In the genomic region with DNA sequence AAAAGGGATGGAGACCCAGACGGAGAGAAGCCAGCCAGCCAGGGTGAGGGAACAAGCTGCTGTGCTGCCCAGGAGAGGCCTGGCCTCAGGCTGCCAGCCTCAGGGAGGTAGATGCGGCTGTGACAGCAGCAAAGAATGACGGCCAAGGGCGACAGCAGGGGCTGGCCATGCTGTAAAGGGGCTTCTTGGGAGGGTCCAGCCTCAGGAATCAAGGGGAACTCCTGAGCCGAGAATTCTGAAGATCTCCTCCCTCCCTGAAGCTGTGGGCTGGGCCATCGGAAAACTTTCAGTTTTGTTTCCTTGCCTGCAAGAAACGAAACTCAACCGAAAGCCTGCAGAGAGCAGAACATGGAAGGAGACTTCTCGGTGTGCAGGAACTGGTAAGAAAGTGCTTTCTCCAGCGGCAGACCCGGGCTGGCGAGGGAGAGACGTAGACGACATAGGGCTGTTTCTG, we compare ENCODE assay signal across 8 cellular contexts. TPM values are rescaled to one million over a fixed set of nuclear protein-coding genes. Genes with fewer than 3 reads are reported as not detected.
DNase-seq lines count a peak whose midpoint lies in the region; ATAC-seq and TF ChIP-seq lines count a peak whose summit lies in the region.

A gene with protein sequence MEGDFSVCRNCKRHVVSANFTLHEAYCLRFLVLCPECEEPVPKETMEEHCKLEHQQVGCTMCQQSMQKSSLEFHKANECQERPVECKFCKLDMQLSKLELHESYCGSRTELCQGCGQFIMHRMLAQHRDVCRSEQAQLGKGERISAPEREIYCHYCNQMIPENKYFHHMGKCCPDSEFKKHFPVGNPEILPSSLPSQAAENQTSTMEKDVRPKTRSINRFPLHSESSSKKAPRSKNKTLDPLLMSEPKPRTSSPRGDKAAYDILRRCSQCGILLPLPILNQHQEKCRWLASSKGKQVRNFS (plus strand): TSS at position 316 of the 454 bp plus-strand sequence. CDS start 33 bp downstream, at position 349.

- no peaks in the 10 kb centered on the region for H3K27me3 ChIP-seq in naive thymus-derived CD4-positive, alpha-beta T cell (ENCODE audit: control insufficient read depth in 2 of 2, insufficient read depth in 2 of 2, low read length in 2 of 2)
- no peaks in the 10 kb centered on the region for H3K27me3 ChIP-seq in tibial artery

- H3K4me3 ChIP-seq in AG10803 (ENCODE audit: low read length) (peak within 1 kb of the TSS; percentile 76), tibial artery (peak within 1 kb of the TSS; percentile 44 to 51)
- H3K4me3 ChIP-seq in naive thymus-derived CD4-positive, alpha-beta T cell (ENCODE audit: low read length), result peak within 1 kb of the TSS; percentile 90

- POLR2A ChIA-PET in activated CD4-positive, alpha-beta T cell treated with anti-CD3 and anti-CD28 coated beads, Interleukin-2, amount 10 ng/mL, durations not matched to agents 7 days and 5 days (lab: Charles Lee), result interaction anchor here (1.2 kb wide), 1 partner anchor 14 kb away, joined by 5 read pairs; no protein-coding TSS in a partner anchor
- POLR2A ChIA-PET in naive thymus-derived CD4-positive, alpha-beta T cell (lab: Charles Lee), result interaction anchor here (1.5 kb wide), 1 partner anchor 15 kb away, joined by 3 read pairs; no protein-coding TSS in a partner anchor

- in situ Hi-C loops in endometrial microvascular endothelial cells (cut with HindIII; ENCODE audit: inconsistent ontology term, low pct_unique_long_range_greater_than_20kb, low sequenced_read_pairs), result no loop called here

- peaks cover 2% of the 10 kb centered on the region for H3K27me3 Mint-ChIP-seq in activated CD4-positive, alpha-beta T cell treated with anti-CD3 and anti-CD28 coated beads, Interleukin-2, amount 10 ng/mL, durations not matched to agents 7 days and 5 days
- no peaks in the 10 kb centered on the region for H3K27me3 Mint-ChIP-seq in naive thymus-derived CD4-positive, alpha-beta T cell

- TF ChIP-seq CTCF in AG10803 (conservative IDR thresholded peaks at IDR 0.05; ENCODE audit: low read length) (no peak), tibial artery (IDR thresholded peaks at IDR 0.05) (no peak)

- peaks cover 49% of the 10 kb centered on the region for H3K36me3 Mint-ChIP-seq in activated CD4-positive, alpha-beta T cell treated with anti-CD3 and anti-CD28 coated beads, Interleukin-2, amount 10 ng/mL, durations not matched to agents 7 days and 5 days (ENCODE audit: low read depth)
- peaks cover 4 to 45% (median 28%) of the 10 kb centered on the region in 5 donors for H3K36me3 Mint-ChIP-seq in naive thymus-derived CD4-positive, alpha-beta T cell

- no peaks in the 10 kb centered on the region for H3K9me3 Mint-ChIP-seq in activated CD4-positive, alpha-beta T cell treated with anti-CD3 and anti-CD28 coated beads, Interleukin-2, amount 10 ng/mL, durations not matched to agents 7 days and 5 days
- peaks cover 0 to 2% (median 0%) of the 10 kb centered on the region in 11 donors for H3K9me3 Mint-ChIP-seq in naive thymus-derived CD4-positive, alpha-beta T cell

- DNase-seq in AG10803 (ENCODE audit: low read depth), result peak; percentile 63
- peak; percentile 82 for DNase-seq in activated CD4-positive, alpha-beta T cell treated with anti-CD3 and anti-CD28 coated beads, Interleukin-2, amount 10 ng/mL, durations not matched to agents 7 days and 5 days
- DNase-seq in naive thymus-derived CD4-positive, alpha-beta T cell, result peak in 8 of 9 donors; percentile 48 to 67 (median 56)
- peak in 1 of 2 donors; percentile 40 for DNase-seq in tibial artery
- DNase-seq in NCI-H345 (lab: John Stamatoyannopoulos, UW), result no peak

- peaks cover 68% of the 10 kb centered on the region for H3K4me1 Mint-ChIP-seq in activated CD4-positive, alpha-beta T cell treated with anti-CD3 and anti-CD28 coated beads, Interleukin-2, amount 10 ng/mL, durations not matched to agents 7 days and 5 days
- H3K4me1 Mint-ChIP-seq in naive thymus-derived CD4-positive, alpha-beta T cell, result peaks cover 46 to 69% (median 61%) of the 10 kb centered on the region in 7 donors

- intact Hi-C loops in naive thymus-derived CD4-positive, alpha-beta T cell (cut with micrococcal nuclease), result loop anchor here (2.0 to 10.0 kb wide), 5 partner anchors 87 to 259 kb away; partner anchors contain the start of genes RNASEK (in 2 of the 2), C17orf100 (in 1 of the 2) and MED31 (in 1 of the 2)
- intact Hi-C loops in tibial artery (cut with DNase I; ENCODE audit: low total_unique reads), result no loop called here

- H3K36me3 ChIP-seq in naive thymus-derived CD4-positive, alpha-beta T cell (ENCODE audit: control insufficient read depth in 2 of 3, insufficient read depth in 3 of 3, low read length in 3 of 3), result peaks cover 7 to 27% (median 10%) of the 10 kb centered on the region in 3 experiments
- peaks cover 7 to 19% (median 17%) of the 10 kb centered on the region in 3 donors for H3K36me3 ChIP-seq in tibial artery

- CTCF ChIA-PET in activated CD4-positive, alpha-beta T cell treated with anti-CD3 and anti-CD28 coated beads, Interleukin-2, amount 10 ng/mL, durations not matched to agents 7 days and 5 days (lab: Charles Lee), result interaction anchor here (0.7 to 1.0 kb wide), 4 partner anchors 8 to 89 kb away, joined by 3 read pairs; no protein-coding TSS in a partner anchor
- CTCF ChIA-PET in naive thymus-derived CD4-positive, alpha-beta T cell (lab: Charles Lee), result interaction anchor here (0.7 to 1.3 kb wide), 2 partner anchors 88 to 283 kb away, joined by 3 read pairs; no protein-coding TSS in a partner anchor

- H3K27ac ChIP-seq in naive thymus-derived CD4-positive, alpha-beta T cell (ENCODE audit: low read depth, low read length), result peak within 1 kb of the TSS; percentile 71
- peak within 1 kb of the TSS; percentile 71 to 74 for H3K27ac ChIP-seq in tibial artery

- H3K27ac Mint-ChIP-seq in activated CD4-positive, alpha-beta T cell treated with anti-CD3 and anti-CD28 coated beads, Interleukin-2, amount 10 ng/mL, durations not matched to agents 7 days and 5 days, result peak within 1 kb of the TSS; percentile 100
- H3K27ac Mint-ChIP-seq in naive thymus-derived CD4-positive, alpha-beta T cell, result peak within 1 kb of the TSS; percentile 89 to 100 (median 96)

- peak within 1 kb of the TSS; percentile 99 for H3K4me3 Mint-ChIP-seq in activated CD4-positive, alpha-beta T cell treated with anti-CD3 and anti-CD28 coated beads, Interleukin-2, amount 10 ng/mL, durations not matched to agents 7 days and 5 days
- H3K4me3 Mint-ChIP-seq in naive thymus-derived CD4-positive, alpha-beta T cell, result peak within 1 kb of the TSS; percentile 93 to 100 (median 98)

- H3K4me1 ChIP-seq in naive thymus-derived CD4-positive, alpha-beta T cell (ENCODE audit: control insufficient read depth in 2 of 2, insufficient read depth in 2 of 2, low read length in 2 of 2), result peaks cover 29 to 35% of the 10 kb centered on the region in 2 donors
- H3K4me1 ChIP-seq in tibial artery, result peaks cover 0 to 53% (median 37%) of the 10 kb centered on the region in 4 donors

- H3K9me3 ChIP-seq in naive thymus-derived CD4-positive, alpha-beta T cell (ENCODE audit: control insufficient read depth in 2 of 3, low read length in 3 of 3), result no peaks in the 10 kb centered on the region
- H3K9me3 ChIP-seq in tibial artery, result no peaks in the 10 kb centered on the region

- ATAC-seq in HG03354 (IDR thresholded peaks at IDR 0.05; ENCODE audit: poor library complexity, severe bottlenecking, unreplicated experiment), result peak; percentile 55
- ATAC-seq in naive thymus-derived CD4-positive, alpha-beta T cell, result peak; percentile 82
- ATAC-seq in GM19397 (IDR thresholded peaks at IDR 0.05; ENCODE audit: unreplicated experiment), result no peak

RNA-seq across cellular contexts. Expression of the gene that starts here (rescaled TPM):
- total RNA-seq in activated CD4-positive, alpha-beta T cell treated with anti-CD3 and anti-CD28 coated beads, Interleukin-2, amount 10 ng/mL, durations not matched to agents 7 days and 5 days, result 100 to 1,000 TPM; 446 to 497 TPM
- total RNA-seq in endometrial microvascular endothelial cells (ENCODE audit: inconsistent ontology term), result 27.6 TPM
- 100 to 1,000 TPM in 1 of 5 experiments, 10 to 100 TPM in 4; 36.3 to 475 (median 76.6) TPM for total RNA-seq in naive thymus-derived CD4-positive, alpha-beta T cell
- polyA plus RNA-seq in naive thymus-derived CD4-positive, alpha-beta T cell, result 10 to 100 TPM; 28.1 to 53.4 TPM
